ENCODE assay signal across 15 cellular contexts in genomic region chr20:51633430-51633829, GRCh38.
"Had no signal": no experiment of that assay in that cellular context is flagged by ENCODE, and none has a peak within 500 bp of the region (broad histone marks: within the 10 kb centered on the region; RNA-seq: fewer than 3 reads in every experiment).

No MANE protein-coding gene starts in this region.

- H3K9me3 ChIP-seq: neutrophil, pancreas, sigmoid colon, thyroid gland had no signal

- H3K4me3 ChIP-seq: dorsolateral prefrontal cortex, hepatocyte, pancreas, sigmoid colon, thyroid gland had no signal

- H3K27ac ChIP-seq: hepatocyte, neutrophil, pancreas, thyroid gland had no signal

- H3K79me2 ChIP-seq: hepatocyte had no signal

- H3K36me3 ChIP-seq: neutrophil, thyroid gland had no signal

- DNase-seq: caudate nucleus; left cardiac atrium; mesendoderm; naive thymus-derived CD8-positive, alpha-beta T cell; pancreas; sigmoid colon; T-cell; thyroid gland had no signal

- H3K9me3 Mint-ChIP-seq: activated T-helper 1 cell treated with anti-CD3 and anti-CD28 coated beads, Interleukin-12 subunit alpha, Interleukin-12 subunit beta, Interleukin-2, Interleukin-4 antibody, amounts not matched to agents 30 ng/mL and 10 ng/mL and 1 ng/mL, durations not matched to agents 14 hours and 24 hours and 36 hours; naive thymus-derived CD8-positive, alpha-beta T cell; stimulated activated memory B cell treated with anti-CD40 and anti-IgM and Interleukin-4, amounts not matched to agents 10 μg/mL and 1 μg/mL and 100 μg/mL, for 72 hours; T-cell had no signal

- H3K36me3 Mint-ChIP-seq: naive thymus-derived CD8-positive, alpha-beta T cell; stimulated activated memory B cell treated with anti-CD40 and anti-IgM and Interleukin-4, amounts not matched to agents 10 μg/mL and 1 μg/mL and 100 μg/mL, for 72 hours; T-cell had no signal

- H3K27me3 ChIP-seq: dorsolateral prefrontal cortex, hepatocyte, pancreas, sigmoid colon, thyroid gland had no signal

- H3K4me1 ChIP-seq: pancreas had no signal

- ATAC-seq: activated CD4-positive, CD25-positive, alpha-beta regulatory T cell treated with anti-CD3 and anti-CD28 coated beads, Interleukin-2, amount 50 U/mL, for 24 hours; left cardiac atrium; naive thymus-derived CD8-positive, alpha-beta T cell; stimulated activated memory B cell treated with anti-CD40 and anti-IgM and Interleukin-4, amounts not matched to agents 10 μg/mL and 1 μg/mL and 100 μg/mL, for 72 hours; T-cell had no signal

- H2AFZ ChIP-seq: hepatocyte had no signal

- H3K27ac Mint-ChIP-seq: activated T-helper 1 cell treated with anti-CD3 and anti-CD28 coated beads, Interleukin-12 subunit alpha, Interleukin-12 subunit beta, Interleukin-2, Interleukin-4 antibody, amounts not matched to agents 30 ng/mL and 10 ng/mL and 1 ng/mL, durations not matched to agents 14 hours and 24 hours and 36 hours; stimulated activated memory B cell treated with anti-CD40 and anti-IgM and Interleukin-4, amounts not matched to agents 10 μg/mL and 1 μg/mL and 100 μg/mL, for 72 hours; T-cell had no signal

- H3K4me2 ChIP-seq: hepatocyte had no signal

- H3K4me3 Mint-ChIP-seq: activated naive CD8-positive, alpha-beta T cell; activated T-helper 1 cell treated with anti-CD3 and anti-CD28 coated beads, Interleukin-12 subunit alpha, Interleukin-12 subunit beta, Interleukin-2, Interleukin-4 antibody, amounts not matched to agents 30 ng/mL and 10 ng/mL and 1 ng/mL, durations not matched to agents 14 hours and 24 hours and 36 hours; naive thymus-derived CD8-positive, alpha-beta T cell; stimulated activated memory B cell treated with anti-CD40 and anti-IgM and Interleukin-4, amounts not matched to agents 10 μg/mL and 1 μg/mL and 100 μg/mL, for 72 hours; T-cell had no signal
